ENCODE assay signal across 2 cellular contexts in the genomic region with DNA sequence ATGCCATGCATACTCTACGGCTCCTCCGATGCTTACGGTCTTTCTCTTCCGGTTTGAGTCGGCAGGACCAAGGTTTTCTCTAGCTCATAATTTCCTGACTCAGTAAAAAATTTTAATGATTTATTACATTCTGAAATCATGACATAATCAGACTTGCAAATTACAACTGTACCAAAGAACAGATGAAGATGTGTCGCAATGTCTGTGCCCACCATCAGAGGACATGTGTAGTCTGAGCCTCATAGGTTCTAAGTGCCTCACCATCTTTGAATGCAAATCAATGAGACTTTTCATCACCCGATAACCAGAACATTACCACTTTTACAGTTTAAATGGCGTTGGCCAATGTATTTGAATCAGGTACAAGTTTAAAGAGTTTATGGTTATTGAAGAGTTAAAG.
A peak's percentile ranks its signal among the peaks of the same experiment; 100 is the strongest.
TF ChIP-seq lines count a peak whose summit lies in the region.

No MANE protein-coding gene starts in this region.

TF ChIP-seq in HepG2, 621 proteins besides CTCF, POLR2A, EP300 and RAD21:
- TF ChIP-seq MAFK (conservative IDR thresholded peaks at IDR 0.05 in 1 of 2, IDR thresholded peaks at IDR 0.05 in 1 of 2; ENCODE audit: low read length in 2 of 2) = peak in 1 of 2 experiments; percentile 18; a peak in 1 of 4 replicates
- peak; percentile 62; the same call in 1 of the 2 replicates for TF ChIP-seq CEBPB (IDR thresholded peaks at IDR 0.05; ENCODE audit: borderline replicate concordance, low read depth, low read length)
- 0 out of 2 replicates have a peak, but pooled peaks have one; percentile 7 for TF ChIP-seq MAFF (IDR thresholded peaks at IDR 0.05; ENCODE audit: low read depth, low read length)
- no peak for TF ChIP-seq CEBPG (CRISPR knock-in tag; IDR thresholded peaks at IDR 0.05)

TF ChIP-seq in H1, 55 proteins besides CTCF, POLR2A, EP300 and RAD21:
- TF ChIP-seq, protein P1, sequence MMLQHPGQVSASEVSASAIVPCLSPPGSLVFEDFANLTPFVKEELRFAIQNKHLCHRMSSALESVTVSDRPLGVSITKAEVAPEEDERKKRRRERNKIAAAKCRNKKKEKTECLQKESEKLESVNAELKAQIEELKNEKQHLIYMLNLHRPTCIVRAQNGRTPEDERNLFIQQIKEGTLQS (IDR thresholded peaks at IDR 0.05; ENCODE audit: insufficient read depth, low read depth, low read length) = no peak
- TF ChIP-seq CEBPB (IDR thresholded peaks at IDR 0.05; ENCODE audit: low read depth, low read length) (peak; percentile 64), BCL11A (IDR thresholded peaks at IDR 0.05; ENCODE audit: low read depth in 2 of 2, low read length in 2 of 2) (no peak)
